9 cellular contexts compared by ENCODE assay signal in the genomic region with DNA sequence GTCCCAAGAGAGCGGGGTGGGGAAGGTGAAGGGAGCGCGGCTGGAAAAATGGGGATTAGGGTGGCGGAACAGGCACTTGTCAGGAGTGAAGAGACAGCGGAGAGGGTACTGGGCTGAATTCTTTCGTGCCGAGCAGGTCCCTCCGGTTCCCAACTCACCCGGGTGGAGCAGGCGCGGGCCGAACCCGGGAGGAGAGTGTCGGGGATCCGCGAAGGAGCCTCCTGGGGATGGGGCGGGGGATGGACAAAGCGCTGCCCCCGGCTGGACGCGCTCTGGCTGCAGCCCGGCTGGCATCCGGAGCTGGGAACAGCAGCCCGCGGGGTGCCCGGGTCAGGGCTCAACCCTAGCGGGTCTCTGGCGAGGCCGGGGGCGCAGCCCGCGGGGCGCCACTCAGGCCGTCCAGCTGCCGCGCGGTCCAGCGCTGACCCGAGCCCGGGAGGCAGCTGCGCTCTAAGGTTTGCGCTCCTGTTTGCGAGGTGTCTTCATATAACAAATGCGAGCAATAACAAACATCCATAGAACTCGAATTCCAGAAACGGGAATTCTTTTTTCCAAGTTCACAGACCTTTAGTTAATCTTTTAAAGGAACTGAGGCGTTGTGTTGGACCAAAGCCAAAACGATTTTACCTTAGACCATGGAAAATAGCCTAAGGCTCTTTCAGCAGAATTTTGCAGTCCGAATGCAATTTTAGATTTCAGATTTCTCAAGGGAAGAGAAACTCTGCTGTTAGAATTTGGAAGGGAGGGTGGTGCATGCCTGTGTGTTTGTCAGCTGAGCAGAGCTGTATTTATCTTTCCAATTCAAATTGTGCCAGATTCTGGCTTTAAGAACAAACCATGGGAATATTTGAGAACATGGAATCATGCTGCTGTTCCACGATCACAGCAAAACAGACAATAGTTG. TPM values are rescaled to one million over a fixed set of nuclear protein-coding genes. Genes with fewer than 3 reads are reported as not detected.
DNase-seq lines count a peak whose midpoint lies in the region; ATAC-seq, FAIRE-seq and TF ChIP-seq lines count a peak whose summit lies in the region.
"Had no signal": no experiment of that assay in that cellular context is flagged by ENCODE, and none has a peak within 500 bp of the region (broad histone marks: within the 10 kb centered on the region; RNA-seq: fewer than 3 reads in every experiment).

No MANE protein-coding gene starts in this region.

- TF ChIP-seq CTCF in astrocyte (IDR thresholded peaks at IDR 0.05; ENCODE audit: insufficient read depth, low read depth, low read length) (no peak), prostate gland (IDR thresholded peaks at IDR 0.05) (no peak), RWPE1 (conservative IDR thresholded peaks at IDR 0.05; ENCODE audit: low read depth) (no peak)

- peak overlapping the region; percentile 81 for H3K4me3 Mint-ChIP-seq in astrocyte (ENCODE audit: unreplicated experiment)
- H3K4me3 Mint-ChIP-seq in activated CD4-positive, alpha-beta T cell treated with anti-CD3 and anti-CD28 coated beads for 36 hours: no peak overlapping the region

- H3K9ac ChIP-seq in astrocyte (ENCODE audit: low read length): no peak overlapping the region

- H3K9me3 ChIP-seq in astrocyte (ENCODE audit: insufficient read depth, low read depth, low read length) (no peaks in the 10 kb centered on the region), prostate gland (no peaks in the 10 kb centered on the region)

- no peaks in the 10 kb centered on the region for H3K36me3 ChIP-seq in astrocyte (ENCODE audit: insufficient read depth, low read length)
- H3K36me3 ChIP-seq in prostate gland: no peaks in the 10 kb centered on the region

- DNase-seq in D341Med (ENCODE audit: low spot score) (peak; percentile 75), astrocyte (ENCODE audit: low read depth) (no peak), prostate gland (ENCODE audit: low spot score) (no peak), RWPE1 (ENCODE audit: low spot score) (no peak)
- no peak for DNase-seq in activated naive CD4-positive, alpha-beta T cell treated with Interleukin-2 at 50 U/mL for 16 hours
- no peak for DNase-seq in activated CD4-positive, alpha-beta T cell treated with anti-CD3 and anti-CD28 coated beads for 36 hours

- H4K20me1 ChIP-seq in astrocyte (ENCODE audit: insufficient read depth, low read length): no peaks in the 10 kb centered on the region

- H3K36me3 Mint-ChIP-seq in astrocyte (ENCODE audit: low read depth, unreplicated experiment): no peaks in the 10 kb centered on the region
- no peaks in the 10 kb centered on the region for H3K36me3 Mint-ChIP-seq in activated CD4-positive, alpha-beta T cell treated with anti-CD3 and anti-CD28 coated beads for 36 hours (ENCODE audit: low read depth)

- POLR2A ChIA-PET in RWPE1 (lab: Yijun Ruan, JAX; ENCODE audit: low non-redundant PET): no interaction called here
- POLR2A ChIA-PET in activated CD4-positive, alpha-beta T cell treated with anti-CD3 and anti-CD28 coated beads for 36 hours (lab: Charles Lee): no interaction called here

- H3K4me1 Mint-ChIP-seq in astrocyte (ENCODE audit: low read depth, unreplicated experiment): no peaks in the 10 kb centered on the region
- peaks cover 5% of the 10 kb centered on the region for H3K4me1 Mint-ChIP-seq in activated CD4-positive, alpha-beta T cell treated with anti-CD3 and anti-CD28 coated beads for 36 hours

- TF ChIP-seq POLR2A in prostate gland (IDR thresholded peaks at IDR 0.05): no peak

- peak overlapping the region; percentile 26 for H3K27ac Mint-ChIP-seq in astrocyte (ENCODE audit: unreplicated experiment)
- H3K27ac Mint-ChIP-seq in activated CD4-positive, alpha-beta T cell treated with anti-CD3 and anti-CD28 coated beads for 36 hours: no peak overlapping the region

- intact Hi-C loops in prostate gland (cut with DNase I): no loop called here
- intact Hi-C loops in activated CD4-positive, alpha-beta T cell treated with anti-CD3 and anti-CD28 coated beads for 36 hours (cut with DNase I, micrococcal nuclease): no loop called here

- H3K4me1 ChIP-seq in astrocyte (ENCODE audit: insufficient read depth, low read length) (peaks cover 5% of the 10 kb centered on the region), prostate gland (replicated peaks) (no peaks in the 10 kb centered on the region)

- no peaks in the 10 kb centered on the region for H3K79me2 ChIP-seq in astrocyte (ENCODE audit: insufficient read depth, low read length)

- H3K27me3 Mint-ChIP-seq in astrocyte (ENCODE audit: low read depth, unreplicated experiment): peaks cover 19% of the 10 kb centered on the region
- H3K27me3 Mint-ChIP-seq in activated CD4-positive, alpha-beta T cell treated with anti-CD3 and anti-CD28 coated beads for 36 hours: peaks cover 33% of the 10 kb centered on the region

- CTCF ChIA-PET in RWPE1 (lab: Yijun Ruan, JAX): no interaction called here
- CTCF ChIA-PET in activated CD4-positive, alpha-beta T cell treated with anti-CD3 and anti-CD28 coated beads for 36 hours (lab: Charles Lee): no interaction called here

- ATAC-seq in GM21723 (IDR thresholded peaks at IDR 0.05; ENCODE audit: unreplicated experiment): no peak
- ATAC-seq in activated CD4-positive, alpha-beta T cell treated with anti-CD3 and anti-CD28 coated beads for 36 hours: no peak
- ATAC-seq: HCT116 had no signal

- peaks cover 32% of the 10 kb centered on the region for H3K27me3 ChIP-seq in astrocyte (ENCODE audit: insufficient read depth, low read length)
- H3K27me3 ChIP-seq in prostate gland (replicated peaks; ENCODE audit: insufficient read depth): no peaks in the 10 kb centered on the region

- 2% methylated on average over 50 of the region's 50 CpGs for WGBS in prostate gland

- no peak overlapping the region for H3K27ac ChIP-seq in astrocyte (ENCODE audit: low read depth, low read length)
- no peak overlapping the region for H3K27ac ChIP-seq in prostate gland
- H3K27ac ChIP-seq in RWPE1: no peak overlapping the region

- H3K4me3 ChIP-seq in astrocyte (ENCODE audit: insufficient read depth, low read depth, low read length): peak overlapping the region; percentile 44
- peak overlapping the region; percentile 61 for H3K4me3 ChIP-seq in iPS-11a (ENCODE audit: low read depth, low read length)
- H3K4me3 ChIP-seq in prostate gland: peak overlapping the region; percentile 11 to 25

- no peaks in the 10 kb centered on the region for H3K9me3 Mint-ChIP-seq in astrocyte (ENCODE audit: unreplicated experiment)
- no peaks in the 10 kb centered on the region for H3K9me3 Mint-ChIP-seq in activated CD4-positive, alpha-beta T cell treated with anti-CD3 and anti-CD28 coated beads for 36 hours (ENCODE audit: low read depth)

- H2AFZ ChIP-seq in astrocyte (ENCODE audit: low read depth, low read length): peak overlapping the region; percentile 66

- no peak for FAIRE-seq in astrocyte (lab: Jason Lieb, UNC)

- peak overlapping the region; percentile 84 for H3K4me2 ChIP-seq in astrocyte (ENCODE audit: low read length)

RNA-seq across cellular contexts. Expression of gene NPY5R, which starts 0.7 kb away (rescaled TPM):
- not detected in 2 replicates for total RNA-seq in astrocyte
- total RNA-seq in prostate gland: under 1 TPM in 1 of 2 donors, not detected in 1; 0.40 TPM
- total RNA-seq in activated CD4-positive, alpha-beta T cell treated with anti-CD3 and anti-CD28 coated beads for 36 hours: not detected

RNA-seq across cellular contexts. Expression of gene NPY1R, which starts 12.0 kb away (rescaled TPM):
- 1.1 TPM in 2 replicates for total RNA-seq in astrocyte
- 1 to 10 TPM; 1.4 to 9.5 TPM for total RNA-seq in prostate gland
- total RNA-seq in activated CD4-positive, alpha-beta T cell treated with anti-CD3 and anti-CD28 coated beads for 36 hours: not detected
